1 cellular context compared by ENCODE assay signal in the genomic region with DNA sequence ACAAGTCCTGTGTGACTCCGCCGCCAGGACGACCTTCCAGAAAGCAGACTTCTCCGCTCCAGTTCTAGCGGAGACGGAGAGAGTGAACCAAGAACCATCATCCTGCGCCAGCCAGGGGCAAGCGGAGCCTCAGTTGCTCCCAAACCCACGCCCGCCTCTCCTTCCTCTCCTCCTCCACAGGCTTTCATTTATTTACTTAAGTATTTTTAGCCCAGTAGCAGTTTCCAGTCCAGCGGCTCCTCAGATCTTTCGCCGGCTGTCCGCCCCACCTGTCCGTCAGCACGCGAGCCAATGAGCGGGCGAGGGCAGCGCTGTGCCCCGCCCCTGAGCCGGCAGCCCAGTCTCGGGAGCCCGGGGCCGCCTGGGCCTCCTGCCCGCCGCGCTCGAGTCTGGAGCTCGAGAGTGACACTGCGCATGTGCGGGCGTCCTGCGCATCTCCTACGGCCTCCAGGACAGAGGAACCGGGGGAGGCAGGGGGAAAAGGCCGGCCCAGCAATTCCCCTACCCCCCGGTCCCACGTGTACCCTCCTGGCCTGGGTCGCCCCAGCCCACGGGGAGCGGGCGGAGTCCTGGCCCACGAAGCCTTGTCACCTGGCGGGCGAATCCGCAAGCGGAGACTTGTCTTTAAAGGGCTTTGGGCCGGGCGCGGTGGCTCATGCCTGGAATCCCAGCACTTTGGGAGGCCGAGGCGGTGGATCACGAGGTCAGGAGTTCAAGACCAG.
TF ChIP-seq lines count a peak whose summit lies in the region.

A gene (plus strand): TSS at position 425 of the 722 bp plus-strand sequence.

TF ChIP-seq in HepG2, 621 proteins besides CTCF, POLR2A, EP300 and RAD21 (continued from another document):
- TF ChIP-seq, protein P1, sequence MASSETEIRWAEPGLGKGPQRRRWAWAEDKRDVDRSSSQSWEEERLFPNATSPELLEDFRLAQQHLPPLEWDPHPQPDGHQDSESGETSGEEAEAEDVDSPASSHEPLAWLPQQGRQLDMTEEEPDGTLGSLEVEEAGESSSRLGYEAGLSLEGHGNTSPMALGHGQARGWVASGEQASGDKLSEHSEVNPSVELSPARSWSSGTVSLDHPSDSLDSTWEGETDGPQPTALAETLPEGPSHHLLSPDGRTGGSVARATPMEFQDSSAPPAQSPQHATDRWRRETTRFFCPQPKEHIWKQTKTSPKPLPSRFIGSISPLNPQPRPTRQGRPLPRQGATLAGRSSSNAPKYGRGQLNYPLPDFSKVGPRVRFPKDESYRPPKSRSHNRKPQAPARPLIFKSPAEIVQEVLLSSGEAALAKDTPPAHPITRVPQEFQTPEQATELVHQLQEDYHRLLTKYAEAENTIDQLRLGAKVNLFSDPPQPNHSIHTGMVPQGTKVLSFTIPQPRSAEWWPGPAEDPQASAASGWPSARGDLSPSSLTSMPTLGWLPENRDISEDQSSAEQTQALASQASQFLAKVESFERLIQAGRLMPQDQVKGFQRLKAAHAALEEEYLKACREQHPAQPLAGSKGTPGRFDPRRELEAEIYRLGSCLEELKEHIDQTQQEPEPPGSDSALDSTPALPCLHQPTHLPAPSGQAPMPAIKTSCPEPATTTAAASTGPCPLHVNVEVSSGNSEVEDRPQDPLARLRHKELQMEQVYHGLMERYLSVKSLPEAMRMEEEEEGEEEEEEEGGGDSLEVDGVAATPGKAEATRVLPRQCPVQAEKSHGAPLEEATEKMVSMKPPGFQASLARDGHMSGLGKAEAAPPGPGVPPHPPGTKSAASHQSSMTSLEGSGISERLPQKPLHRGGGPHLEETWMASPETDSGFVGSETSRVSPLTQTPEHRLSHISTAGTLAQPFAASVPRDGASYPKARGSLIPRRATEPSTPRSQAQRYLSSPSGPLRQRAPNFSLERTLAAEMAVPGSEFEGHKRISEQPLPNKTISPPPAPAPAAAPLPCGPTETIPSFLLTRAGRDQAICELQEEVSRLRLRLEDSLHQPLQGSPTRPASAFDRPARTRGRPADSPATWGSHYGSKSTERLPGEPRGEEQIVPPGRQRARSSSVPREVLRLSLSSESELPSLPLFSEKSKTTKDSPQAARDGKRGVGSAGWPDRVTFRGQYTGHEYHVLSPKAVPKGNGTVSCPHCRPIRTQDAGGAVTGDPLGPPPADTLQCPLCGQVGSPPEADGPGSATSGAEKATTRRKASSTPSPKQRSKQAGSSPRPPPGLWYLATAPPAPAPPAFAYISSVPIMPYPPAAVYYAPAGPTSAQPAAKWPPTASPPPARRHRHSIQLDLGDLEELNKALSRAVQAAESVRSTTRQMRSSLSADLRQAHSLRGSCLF (CRISPR knock-in tag; IDR thresholded peaks at IDR 0.05; ENCODE audit: borderline replicate concordance), result no peak
- TF ChIP-seq MEIS1 (CRISPR knock-in tag; IDR thresholded peaks at IDR 0.05; ENCODE audit: borderline replicate concordance) (peak; percentile 72; the same call in 1 of the 2 replicates), KMT2B (CRISPR knock-in tag; IDR thresholded peaks at IDR 0.05) (no peak), SMAD3 (CRISPR knock-in tag; IDR thresholded peaks at IDR 0.05) (no peak), SMARCE1 (IDR thresholded peaks at IDR 0.05; ENCODE audit: borderline replicate concordance) (no peak), SIX4 (CRISPR knock-in tag; IDR thresholded peaks at IDR 0.05) (no peak), ZNF879 (CRISPR knock-in tag; IDR thresholded peaks at IDR 0.05) (no peak), ZSCAN22 (CRISPR knock-in tag; IDR thresholded peaks at IDR 0.05) (no peak), AGO2 (optimal IDR thresholded peaks at IDR 0.05; ENCODE audit: low read depth, low read length) (no peak), FOXM1 (CRISPR knock-in tag; IDR thresholded peaks at IDR 0.05) (no peak), ZNF510 (CRISPR knock-in tag; IDR thresholded peaks at IDR 0.05; ENCODE audit: low read depth) (no peak), MEF2D (CRISPR knock-in tag; IDR thresholded peaks at IDR 0.05) (peak; percentile 93), HNRNPLL (IDR thresholded peaks at IDR 0.05; ENCODE audit: low read depth, low read length, poor library complexity, severe bottlenecking) (peak; percentile 80), GPN1 (CRISPR knock-in tag; IDR thresholded peaks at IDR 0.05; ENCODE audit: borderline replicate concordance) (no peak), ZNF264 (CRISPR knock-in tag; IDR thresholded peaks at IDR 0.05) (no peak), CHD4 (IDR thresholded peaks at IDR 0.05; ENCODE audit: borderline replicate concordance, low read length) (peak; percentile 69; the same call in 1 of the 2 replicates), KDM6A (CRISPR knock-in tag; IDR thresholded peaks at IDR 0.05; ENCODE audit: low read depth) (no peak), SOX13 (IDR thresholded peaks at IDR 0.05) (no peak), SOX13 (CRISPR knock-in tag; conservative IDR thresholded peaks at IDR 0.05 in 1 of 2, IDR thresholded peaks at IDR 0.05 in 1 of 2) (no peak; a peak in 2 of 4 replicates), GZF1 (CRISPR knock-in tag; IDR thresholded peaks at IDR 0.05) (no peak; the same call in 1 of the 2 replicates), HDAC2 (CRISPR knock-in tag; IDR thresholded peaks at IDR 0.05) (0 out of 2 replicates have a peak, but pooled peaks have one; percentile 26), ATF7 (IDR thresholded peaks at IDR 0.05) (no peak), ATF7 (CRISPR knock-in tag; IDR thresholded peaks at IDR 0.05) (peak; percentile 37; the same call in 1 of the 2 replicates), ZFAT (CRISPR knock-in tag; conservative IDR thresholded peaks at IDR 0.05) (no peak), MTA1 (CRISPR knock-in tag; IDR thresholded peaks at IDR 0.05; ENCODE audit: borderline replicate concordance) (peak; percentile 79; the same call in 1 of the 2 replicates), ZNF430 (CRISPR knock-in tag; IDR thresholded peaks at IDR 0.05) (peak; percentile 79), HIVEP1 (CRISPR knock-in tag; IDR thresholded peaks at IDR 0.05) (peak; percentile 67; the same call in 1 of the 2 replicates), RFXANK (CRISPR knock-in tag; IDR thresholded peaks at IDR 0.05) (no peak), MED1 (CRISPR knock-in tag; IDR thresholded peaks at IDR 0.05) (no peak), CREB1 (IDR thresholded peaks at IDR 0.05) (no peak), CREB1 (CRISPR knock-in tag; IDR thresholded peaks at IDR 0.05) (no peak), CENPT (CRISPR knock-in tag; IDR thresholded peaks at IDR 0.05; ENCODE audit: low read depth) (no peak), ZNF563 (CRISPR knock-in tag; IDR thresholded peaks at IDR 0.05) (peak; percentile 81), SIN3B (IDR thresholded peaks at IDR 0.05; ENCODE audit: low read length) (no peak), ZNF614 (CRISPR knock-in tag; IDR thresholded peaks at IDR 0.05; ENCODE audit: borderline replicate concordance) (peak; percentile 26; the same call in 1 of the 2 replicates), KAT8 (CRISPR knock-in tag; IDR thresholded peaks at IDR 0.05) (no peak)
- TF ChIP-seq, protein P2, sequence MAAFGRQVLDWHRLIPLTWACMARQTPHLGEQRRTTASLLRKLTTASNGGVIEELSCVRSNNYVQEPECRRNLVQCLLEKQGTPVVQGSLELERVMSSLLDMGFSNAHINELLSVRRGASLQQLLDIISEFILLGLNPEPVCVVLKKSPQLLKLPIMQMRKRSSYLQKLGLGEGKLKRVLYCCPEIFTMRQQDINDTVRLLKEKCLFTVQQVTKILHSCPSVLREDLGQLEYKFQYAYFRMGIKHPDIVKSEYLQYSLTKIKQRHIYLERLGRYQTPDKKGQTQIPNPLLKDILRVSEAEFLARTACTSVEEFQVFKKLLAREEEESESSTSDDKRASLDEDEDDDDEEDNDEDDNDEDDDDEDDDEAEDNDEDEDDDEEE (CRISPR knock-in tag; IDR thresholded peaks at IDR 0.05), result no peak
- TF ChIP-seq, protein P3, sequence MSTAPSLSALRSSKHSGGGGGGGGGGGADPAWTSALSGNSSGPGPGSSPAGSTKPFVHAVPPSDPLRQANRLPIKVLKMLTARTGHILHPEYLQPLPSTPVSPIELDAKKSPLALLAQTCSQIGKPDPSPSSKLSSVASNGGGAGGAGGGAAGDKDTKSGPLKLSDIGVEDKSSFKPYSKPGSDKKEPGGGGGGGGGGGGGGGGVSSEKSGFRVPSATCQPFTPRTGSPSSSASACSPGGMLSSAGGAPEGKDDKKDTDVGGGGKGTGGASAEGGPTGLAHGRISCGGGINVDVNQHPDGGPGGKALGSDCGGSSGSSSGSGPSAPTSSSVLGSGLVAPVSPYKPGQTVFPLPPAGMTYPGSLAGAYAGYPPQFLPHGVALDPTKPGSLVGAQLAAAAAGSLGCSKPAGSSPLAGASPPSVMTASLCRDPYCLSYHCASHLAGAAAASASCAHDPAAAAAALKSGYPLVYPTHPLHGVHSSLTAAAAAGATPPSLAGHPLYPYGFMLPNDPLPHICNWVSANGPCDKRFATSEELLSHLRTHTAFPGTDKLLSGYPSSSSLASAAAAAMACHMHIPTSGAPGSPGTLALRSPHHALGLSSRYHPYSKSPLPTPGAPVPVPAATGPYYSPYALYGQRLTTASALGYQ (CRISPR knock-in tag; IDR thresholded peaks at IDR 0.05), result no peak
- TF ChIP-seq, protein P4, sequence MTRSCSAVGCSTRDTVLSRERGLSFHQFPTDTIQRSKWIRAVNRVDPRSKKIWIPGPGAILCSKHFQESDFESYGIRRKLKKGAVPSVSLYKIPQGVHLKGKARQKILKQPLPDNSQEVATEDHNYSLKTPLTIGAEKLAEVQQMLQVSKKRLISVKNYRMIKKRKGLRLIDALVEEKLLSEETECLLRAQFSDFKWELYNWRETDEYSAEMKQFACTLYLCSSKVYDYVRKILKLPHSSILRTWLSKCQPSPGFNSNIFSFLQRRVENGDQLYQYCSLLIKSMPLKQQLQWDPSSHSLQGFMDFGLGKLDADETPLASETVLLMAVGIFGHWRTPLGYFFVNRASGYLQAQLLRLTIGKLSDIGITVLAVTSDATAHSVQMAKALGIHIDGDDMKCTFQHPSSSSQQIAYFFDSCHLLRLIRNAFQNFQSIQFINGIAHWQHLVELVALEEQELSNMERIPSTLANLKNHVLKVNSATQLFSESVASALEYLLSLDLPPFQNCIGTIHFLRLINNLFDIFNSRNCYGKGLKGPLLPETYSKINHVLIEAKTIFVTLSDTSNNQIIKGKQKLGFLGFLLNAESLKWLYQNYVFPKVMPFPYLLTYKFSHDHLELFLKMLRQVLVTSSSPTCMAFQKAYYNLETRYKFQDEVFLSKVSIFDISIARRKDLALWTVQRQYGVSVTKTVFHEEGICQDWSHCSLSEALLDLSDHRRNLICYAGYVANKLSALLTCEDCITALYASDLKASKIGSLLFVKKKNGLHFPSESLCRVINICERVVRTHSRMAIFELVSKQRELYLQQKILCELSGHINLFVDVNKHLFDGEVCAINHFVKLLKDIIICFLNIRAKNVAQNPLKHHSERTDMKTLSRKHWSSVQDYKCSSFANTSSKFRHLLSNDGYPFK (CRISPR knock-in tag; IDR thresholded peaks at IDR 0.05; ENCODE audit: borderline replicate concordance), result 0 out of 2 replicates have a peak, but pooled peaks have one; percentile 6
- TF ChIP-seq, protein P5, sequence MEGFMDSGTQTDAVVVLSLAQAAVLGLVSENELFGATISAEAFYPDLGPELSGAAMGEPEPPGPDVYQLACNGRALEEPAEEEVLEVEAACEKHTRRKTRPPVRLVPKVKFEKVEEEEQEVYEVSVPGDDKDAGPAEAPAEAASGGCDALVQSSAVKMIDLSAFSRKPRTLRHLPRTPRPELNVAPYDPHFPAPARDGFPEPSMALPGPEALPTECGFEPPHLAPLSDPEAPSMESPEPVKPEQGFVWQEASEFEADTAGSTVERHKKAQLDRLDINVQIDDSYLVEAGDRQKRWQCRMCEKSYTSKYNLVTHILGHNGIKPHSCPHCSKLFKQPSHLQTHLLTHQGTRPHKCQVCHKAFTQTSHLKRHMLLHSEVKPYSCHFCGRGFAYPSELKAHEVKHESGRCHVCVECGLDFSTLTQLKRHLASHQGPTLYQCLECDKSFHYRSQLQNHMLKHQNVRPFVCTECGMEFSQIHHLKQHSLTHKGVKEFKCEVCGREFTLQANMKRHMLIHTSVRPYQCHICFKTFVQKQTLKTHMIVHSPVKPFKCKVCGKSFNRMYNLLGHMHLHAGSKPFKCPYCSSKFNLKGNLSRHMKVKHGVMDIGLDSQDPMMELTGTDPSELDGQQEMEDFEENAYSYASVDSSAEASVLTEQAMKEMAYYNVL (CRISPR knock-in tag; IDR thresholded peaks at IDR 0.05; ENCODE audit: borderline replicate concordance), result peak; percentile 43
- TF ChIP-seq, protein P6, sequence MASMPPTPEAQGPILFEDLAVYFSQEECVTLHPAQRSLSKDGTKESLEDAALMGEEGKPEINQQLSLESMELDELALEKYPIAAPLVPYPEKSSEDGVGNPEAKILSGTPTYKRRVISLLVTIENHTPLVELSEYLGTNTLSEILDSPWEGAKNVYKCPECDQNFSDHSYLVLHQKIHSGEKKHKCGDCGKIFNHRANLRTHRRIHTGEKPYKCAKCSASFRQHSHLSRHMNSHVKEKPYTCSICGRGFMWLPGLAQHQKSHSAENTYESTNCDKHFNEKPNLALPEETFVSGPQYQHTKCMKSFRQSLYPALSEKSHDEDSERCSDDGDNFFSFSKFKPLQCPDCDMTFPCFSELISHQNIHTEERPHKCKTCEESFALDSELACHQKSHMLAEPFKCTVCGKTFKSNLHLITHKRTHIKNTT (CRISPR knock-in tag; IDR thresholded peaks at IDR 0.05), result no peak
- TF ChIP-seq, protein P7, sequence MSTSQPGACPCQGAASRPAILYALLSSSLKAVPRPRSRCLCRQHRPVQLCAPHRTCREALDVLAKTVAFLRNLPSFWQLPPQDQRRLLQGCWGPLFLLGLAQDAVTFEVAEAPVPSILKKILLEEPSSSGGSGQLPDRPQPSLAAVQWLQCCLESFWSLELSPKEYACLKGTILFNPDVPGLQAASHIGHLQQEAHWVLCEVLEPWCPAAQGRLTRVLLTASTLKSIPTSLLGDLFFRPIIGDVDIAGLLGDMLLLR (CRISPR knock-in tag; IDR thresholded peaks at IDR 0.05), result peak; percentile 30
- TF ChIP-seq, protein P8, sequence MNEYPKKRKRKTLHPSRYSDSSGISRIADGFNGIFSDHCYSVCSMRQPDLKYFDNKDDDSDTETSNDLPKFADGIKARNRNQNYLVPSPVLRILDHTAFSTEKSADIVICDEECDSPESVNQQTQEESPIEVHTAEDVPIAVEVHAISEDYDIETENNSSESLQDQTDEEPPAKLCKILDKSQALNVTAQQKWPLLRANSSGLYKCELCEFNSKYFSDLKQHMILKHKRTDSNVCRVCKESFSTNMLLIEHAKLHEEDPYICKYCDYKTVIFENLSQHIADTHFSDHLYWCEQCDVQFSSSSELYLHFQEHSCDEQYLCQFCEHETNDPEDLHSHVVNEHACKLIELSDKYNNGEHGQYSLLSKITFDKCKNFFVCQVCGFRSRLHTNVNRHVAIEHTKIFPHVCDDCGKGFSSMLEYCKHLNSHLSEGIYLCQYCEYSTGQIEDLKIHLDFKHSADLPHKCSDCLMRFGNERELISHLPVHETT (CRISPR knock-in tag; conservative IDR thresholded peaks at IDR 0.05), result no peak
- TF ChIP-seq, protein P9, sequence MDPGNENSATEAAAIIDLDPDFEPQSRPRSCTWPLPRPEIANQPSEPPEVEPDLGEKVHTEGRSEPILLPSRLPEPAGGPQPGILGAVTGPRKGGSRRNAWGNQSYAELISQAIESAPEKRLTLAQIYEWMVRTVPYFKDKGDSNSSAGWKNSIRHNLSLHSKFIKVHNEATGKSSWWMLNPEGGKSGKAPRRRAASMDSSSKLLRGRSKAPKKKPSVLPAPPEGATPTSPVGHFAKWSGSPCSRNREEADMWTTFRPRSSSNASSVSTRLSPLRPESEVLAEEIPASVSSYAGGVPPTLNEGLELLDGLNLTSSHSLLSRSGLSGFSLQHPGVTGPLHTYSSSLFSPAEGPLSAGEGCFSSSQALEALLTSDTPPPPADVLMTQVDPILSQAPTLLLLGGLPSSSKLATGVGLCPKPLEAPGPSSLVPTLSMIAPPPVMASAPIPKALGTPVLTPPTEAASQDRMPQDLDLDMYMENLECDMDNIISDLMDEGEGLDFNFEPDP (CRISPR knock-in tag; conservative IDR thresholded peaks at IDR 0.05), result no peak
